19 cellular contexts compared by ENCODE assay signal in the genomic region with DNA sequence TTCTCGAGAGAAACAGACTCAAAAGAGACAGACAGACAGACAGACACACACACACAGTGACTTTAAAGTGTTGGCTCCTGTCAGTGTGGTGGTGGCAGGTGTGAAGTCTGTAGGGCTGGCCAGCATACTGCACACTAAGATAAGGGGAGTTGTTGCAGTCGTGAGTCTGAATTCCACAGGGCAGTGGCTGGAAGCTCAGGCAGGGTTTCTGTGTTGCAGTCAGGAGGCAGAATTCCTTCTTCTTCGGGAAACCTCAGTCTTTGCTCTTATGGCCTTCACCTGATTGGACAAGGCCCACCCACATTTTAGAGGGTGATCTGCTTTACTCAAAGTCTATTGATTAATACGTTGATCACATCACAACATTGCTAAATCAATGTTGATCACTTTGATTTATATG.
"Had no signal": no experiment of that assay in that cellular context is flagged by ENCODE, and none has a peak within 500 bp of the region (broad histone marks: within the 10 kb centered on the region; RNA-seq: fewer than 3 reads in every experiment).

No MANE protein-coding gene starts in this region.

- H3K27ac ChIP-seq: breast epithelium, left lung, pancreas had no signal

- H3K9me3 ChIP-seq: breast epithelium, esophagus squamous epithelium, left lung, pancreas, SK-N-SH had no signal

- H3K4me1 Mint-ChIP-seq: activated B cell treated with CpG ODN at 0.5 μM for 24 hours; activated CD4-positive, alpha-beta memory T cell treated with anti-CD3 and anti-CD28 coated beads, Interleukin-2, amount 10 ng/mL, durations not matched to agents 7 days and 5 days; activated naive CD4-positive, alpha-beta T cell treated with anti-CD3 and anti-CD28 coated beads, Interleukin-2, amount 50 U/mL, for 24 hours; naive thymus-derived CD4-positive, alpha-beta T cell had no signal

- H3K27me3 Mint-ChIP-seq: activated CD4-positive, alpha-beta memory T cell treated with anti-CD3 and anti-CD28 coated beads, Interleukin-2, amount 10 ng/mL, durations not matched to agents 7 days and 5 days; activated naive CD4-positive, alpha-beta T cell treated with anti-CD3 and anti-CD28 coated beads, Interleukin-2, amount 50 U/mL, for 24 hours; dendritic cell treated with granulocyte-macrophage colony-stimulating factor and Interleukin-4, amounts not matched to agents 40 ng/mL and 50 ng/mL, for 4 days; stimulated activated memory B cell treated with anti-CD40 and anti-IgM and Interleukin-4, amounts not matched to agents 10 μg/mL and 1 μg/mL and 100 μg/mL, for 72 hours had no signal

- H3K4me3 Mint-ChIP-seq: activated B cell treated with CpG ODN at 0.5 μM for 24 hours; activated CD4-positive, alpha-beta memory T cell treated with anti-CD3 and anti-CD28 coated beads, Interleukin-2, amount 10 ng/mL, durations not matched to agents 7 days and 5 days; activated naive CD4-positive, alpha-beta T cell treated with anti-CD3 and anti-CD28 coated beads, Interleukin-2, amount 50 U/mL, for 24 hours; activated T-cell treated with anti-CD3 and anti-CD28 coated beads, Interleukin-2, amount 50 U/mL, for 4 hours; dendritic cell treated with granulocyte-macrophage colony-stimulating factor and Interleukin-4, amounts not matched to agents 40 ng/mL and 50 ng/mL, for 4 days; naive thymus-derived CD4-positive, alpha-beta T cell; stimulated activated memory B cell treated with anti-CD40 and anti-IgM and Interleukin-4, amounts not matched to agents 10 μg/mL and 1 μg/mL and 100 μg/mL, for 72 hours had no signal

- H3K9me3 Mint-ChIP-seq: activated B cell treated with CpG ODN at 0.5 μM for 24 hours; activated T-cell treated with anti-CD3 and anti-CD28 coated beads, Interleukin-2, amount 50 U/mL, for 4 hours; dendritic cell treated with granulocyte-macrophage colony-stimulating factor and Interleukin-4, amounts not matched to agents 40 ng/mL and 50 ng/mL, for 4 days; naive thymus-derived CD4-positive, alpha-beta T cell; stimulated activated memory B cell treated with anti-CD40 and anti-IgM and Interleukin-4, amounts not matched to agents 10 μg/mL and 1 μg/mL and 100 μg/mL, for 72 hours had no signal

- H3K4me1 ChIP-seq: breast epithelium, left lung, pancreas had no signal

- H3K36me3 Mint-ChIP-seq: activated naive CD4-positive, alpha-beta T cell treated with anti-CD3 and anti-CD28 coated beads, Interleukin-2, amount 50 U/mL, for 24 hours; naive thymus-derived CD4-positive, alpha-beta T cell; stimulated activated memory B cell treated with anti-CD40 and anti-IgM and Interleukin-4, amounts not matched to agents 10 μg/mL and 1 μg/mL and 100 μg/mL, for 72 hours had no signal

- H3K36me3 ChIP-seq: breast epithelium, esophagus squamous epithelium, left lung, pancreas had no signal

- DNase-seq: activated B cell treated with CpG ODN at 0.5 μM for 24 hours; activated CD4-positive, alpha-beta memory T cell treated with anti-CD3 and anti-CD28 coated beads, Interleukin-2, amount 10 ng/mL, durations not matched to agents 7 days and 5 days; activated CD4-positive, alpha-beta T cell treated with anti-CD3 and anti-CD28 coated beads for 48 hours; activated T-cell treated with anti-CD3 and anti-CD28 coated beads, Interleukin-2, amount 50 U/mL, for 4 hours; effector memory CD4-positive, alpha-beta T cell; esophagus squamous epithelium; hippocampal formation; naive thymus-derived CD4-positive, alpha-beta T cell; SK-N-SH; stimulated activated CD4-positive, alpha-beta T cell treated with anti-CD3 and anti-CD28 coated beads, Interleukin-4, amount 100 ng/mL, for 4 hours had no signal

- H3K4me3 ChIP-seq: breast epithelium, esophagus squamous epithelium, left lung, pancreas had no signal

- ATAC-seq: activated T-cell treated with anti-CD3 and anti-CD28 coated beads, Interleukin-2, amount 50 U/mL, for 4 hours; left lung; naive thymus-derived CD4-positive, alpha-beta T cell; pancreas; sciatic nerve had no signal

- H3K27me3 ChIP-seq: breast epithelium, esophagus squamous epithelium, left lung, pancreas had no signal

- H3K27ac Mint-ChIP-seq: activated B cell treated with CpG ODN at 0.5 μM for 24 hours; activated CD4-positive, alpha-beta memory T cell treated with anti-CD3 and anti-CD28 coated beads, Interleukin-2, amount 10 ng/mL, durations not matched to agents 7 days and 5 days; activated naive CD4-positive, alpha-beta T cell treated with anti-CD3 and anti-CD28 coated beads, Interleukin-2, amount 50 U/mL, for 24 hours; dendritic cell treated with granulocyte-macrophage colony-stimulating factor and Interleukin-4, amounts not matched to agents 40 ng/mL and 50 ng/mL, for 4 days; naive thymus-derived CD4-positive, alpha-beta T cell; stimulated activated memory B cell treated with anti-CD40 and anti-IgM and Interleukin-4, amounts not matched to agents 10 μg/mL and 1 μg/mL and 100 μg/mL, for 72 hours had no signal

- FAIRE-seq: astrocyte, islet of Langerhans, pancreas had no signal
